9 cellular contexts compared by ENCODE assay signal in genomic region chr1:234617135-234617985, GRCh38. TPM values are rescaled to one million over a fixed set of nuclear protein-coding genes. Genes with fewer than 3 reads are reported as not detected.
DNase-seq lines count a peak whose midpoint lies in the region; ATAC-seq and TF ChIP-seq lines count a peak whose summit lies in the region.
"Had no signal": no experiment of that assay in that cellular context is flagged by ENCODE, and none has a peak within 500 bp of the region (broad histone marks: within the 10 kb centered on the region; RNA-seq: fewer than 3 reads in every experiment).

No MANE protein-coding gene starts in this region.

- no peaks in the 10 kb centered on the region for H3K27me3 ChIP-seq in PC-3 (ENCODE audit: low read length)
- H3K27me3 ChIP-seq in gastrocnemius medialis: no peaks in the 10 kb centered on the region

- in situ Hi-C loops in gastrocnemius medialis (cut with MboI; ENCODE audit: low sequenced_read_pairs in 4 of 4): loop anchor here in 3 of 4 donors (10.0 to 25.0 kb wide), 3 partner anchors 123 to 377 kb away; no protein-coding TSS in a partner anchor

- POLR2A ChIA-PET in PC-3 (lab: Charles Lee; ENCODE audit: unreplicated experiment): no interaction called here

- TF ChIP-seq POLR2A in gastrocnemius medialis (IDR thresholded peaks at IDR 0.05): no peak

- H3K27ac ChIP-seq in PC-3 (ENCODE audit: low read length) (no peak overlapping the region), gastrocnemius medialis (peak overlapping the region; percentile 48 to 65 (median 62))

- no peak overlapping the region for H3K4me2 ChIP-seq in PC-3 (ENCODE audit: low read length)

- DNase-seq in ELR (ENCODE audit: low read depth): peak; percentile 38
- DNase-seq in PC-3: no peak
- DNase-seq in fibroblast of peridontal ligament (ENCODE audit: extremely low read depth): peak; percentile 90
- DNase-seq in gastrocnemius medialis: no peak
- DNase-seq in NCI-H774 (lab: John Stamatoyannopoulos, UW): no peak
- DNase-seq in activated CD8-positive, alpha-beta memory T cell treated with anti-CD3 and anti-CD28 coated beads for 24 hours: no peak

- TF ChIP-seq CTCF in PC-3 (conservative IDR thresholded peaks at IDR 0.05; ENCODE audit: low read depth, low read length) (peak; percentile 41; the same call in 1 of the 2 replicates), gastrocnemius medialis (IDR thresholded peaks at IDR 0.05 in 4 of 5, conservative IDR thresholded peaks at IDR 0.05 in 1 of 5) (no peak)

- H3K79me2 ChIP-seq in PC-3 (ENCODE audit: low read length): no peaks in the 10 kb centered on the region

- H3K9ac ChIP-seq in PC-3 (ENCODE audit: low read length): no peak overlapping the region

- intact Hi-C loops in PC-3 (cut with micrococcal nuclease): loop anchor here (10.0 kb wide), 1 partner anchor 77 kb away; no protein-coding TSS in a partner anchor
- intact Hi-C loops in gastrocnemius medialis (cut with DNase I; ENCODE audit: low total_unique reads): no loop called here

- H4K20me1 ChIP-seq in PC-3 (ENCODE audit: low read length): no peaks in the 10 kb centered on the region

- H3K9me2 ChIP-seq in PC-3 (replicated peaks; ENCODE audit: low read length): no peaks in the 10 kb centered on the region

- CTCF ChIA-PET in PC-3 (lab: Charles Lee): no interaction called here

- H3K36me3 ChIP-seq in PC-3 (ENCODE audit: low read depth, low read length) (no peaks in the 10 kb centered on the region), gastrocnemius medialis (no peaks in the 10 kb centered on the region)

- no peak overlapping the region for H3K4me3 ChIP-seq in PC-3 (ENCODE audit: low read length)
- no peak overlapping the region for H3K4me3 ChIP-seq in gastrocnemius medialis

- ATAC-seq in PC-3 (no peak), gastrocnemius medialis (no peak), GM21515 (IDR thresholded peaks at IDR 0.05; ENCODE audit: unreplicated experiment) (no peak), GM21825 (IDR thresholded peaks at IDR 0.05; ENCODE audit: unreplicated experiment) (no peak)
- ATAC-seq: activated T-helper 17 cell treated with anti-CD3 and anti-CD28 coated beads, Interleukin-2, amount 50 U/mL, for 72 hours had no signal

- H3K9me3 ChIP-seq in PC-3 (ENCODE audit: low read length) (no peaks in the 10 kb centered on the region), gastrocnemius medialis (no peaks in the 10 kb centered on the region)

- H3K4me1 ChIP-seq in PC-3 (ENCODE audit: insufficient read depth, low read length): peaks cover 37% of the 10 kb centered on the region
- H3K4me1 ChIP-seq in gastrocnemius medialis: peaks cover 49 to 67% of the 10 kb centered on the region in 2 donors

- H3F3A ChIP-seq in PC-3 (ENCODE audit: low read length, unreplicated experiment): no peaks in the 10 kb centered on the region

- BruUV-seq in PC-3 (replicated peaks; lab: Mats Ljungman, UMichigan): no TSS peak

- no peak overlapping the region for H2AFZ ChIP-seq in PC-3 (ENCODE audit: low read length)

RNA-seq across cellular contexts. Expression of gene IRF2BP2, which starts 7.4 kb away (rescaled TPM):
- 78.8 and 102 TPM in 2 replicates for total RNA-seq in PC-3 (2014; rRNA removed)
- total RNA-seq in gastrocnemius medialis: 10 to 100 TPM; 32.2 to 92.0 (median 52.2) TPM

Comparison
In these comparisons a context has a peak if more than half of its experiments do, and no peak if none do; other contexts are left out.
1. DNase-seq: peak in ELR (single experiment) and fibroblast of peridontal ligament (single experiment); none in PC-3 (single experiment), gastrocnemius medialis (0 of 2), NCI-H774 (single experiment) and activated CD8-positive, alpha-beta memory T cell treated with anti-CD3 and anti-CD28 coated beads for 24 hours (single experiment).